ENCODE assay signal across 34 cellular contexts in the genomic region with DNA sequence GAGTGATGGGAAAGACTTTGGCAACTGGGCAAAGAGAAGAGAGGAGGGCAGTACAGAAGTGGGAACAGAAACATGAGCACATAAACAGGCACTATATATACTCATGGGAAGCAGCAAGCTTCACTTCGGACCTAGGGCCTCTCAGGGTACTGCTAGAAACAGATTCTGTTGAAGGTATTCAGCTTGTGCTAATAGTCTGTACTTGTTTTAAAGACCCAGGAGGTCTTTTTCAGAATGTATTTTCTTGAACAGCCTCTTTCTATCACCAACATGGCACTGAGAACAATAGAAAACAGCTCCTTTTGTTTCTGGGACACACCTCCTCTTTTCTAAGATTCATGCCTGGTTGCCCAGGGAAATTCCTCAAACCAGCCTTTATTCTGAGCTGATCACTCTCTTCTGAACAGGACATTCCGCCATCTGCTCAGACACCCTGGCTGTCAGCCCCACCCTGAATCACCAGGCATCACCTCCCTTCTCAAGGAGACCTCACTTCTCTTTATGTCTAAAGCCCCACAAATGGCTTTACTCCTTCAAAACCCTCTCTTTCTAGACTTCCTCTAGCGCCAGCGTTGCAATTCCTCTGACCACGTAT.
A peak's percentile ranks its signal among the peaks of the same experiment; 100 is the strongest.
DNase-seq lines count a peak whose midpoint lies in the region; FAIRE-seq and TF ChIP-seq lines count a peak whose summit lies in the region.
"Had no signal": no experiment of that assay in that cellular context is flagged by ENCODE, and none has a peak within 500 bp of the region (broad histone marks: within the 10 kb centered on the region; RNA-seq: fewer than 3 reads in every experiment).

No MANE protein-coding gene starts in this region.

- no TSS peak for BruUV-seq in OCI-LY7 (replicated peaks; lab: Mats Ljungman, UMichigan)

- H3K4me1 ChIP-seq in OCI-LY7 (ENCODE audit: insufficient read depth, low read length, poor library complexity, severe bottlenecking): peaks cover 35% of the 10 kb centered on the region
- H3K4me1 ChIP-seq: Caco-2, psoas muscle, transverse colon had no signal

- intact Hi-C loops in OCI-LY7 (cut with micrococcal nuclease; ENCODE audit: unreplicated experiment): no loop called here

- no peak for FAIRE-seq in D721Med (lab: Jason Lieb, UNC)
- FAIRE-seq: RCC 7860 had no signal

- H3K4me3 Mint-ChIP-seq in activated CD4-positive, alpha-beta T cell treated with anti-CD3 and anti-CD28 coated beads, Interleukin-2, amount 10 ng/mL, durations not matched to agents 7 days and 5 days: no peak overlapping the region
- H3K4me3 Mint-ChIP-seq: naive thymus-derived CD4-positive, alpha-beta T cell had no signal

- peaks cover 14% of the 10 kb centered on the region for H3K27me3 Mint-ChIP-seq in activated CD4-positive, alpha-beta T cell treated with anti-CD3 and anti-CD28 coated beads, Interleukin-2, amount 10 ng/mL, durations not matched to agents 7 days and 5 days

- H2AFZ ChIP-seq in OCI-LY7 (ENCODE audit: low read length): peak overlapping the region; percentile 71; the same call in 1 of the 2 replicates

- no peaks in the 10 kb centered on the region for H4K20me1 ChIP-seq in OCI-LY7 (ENCODE audit: insufficient read depth, low read length)

- no peaks in the 10 kb centered on the region for H3K9me3 Mint-ChIP-seq in activated CD4-positive, alpha-beta T cell treated with anti-CD3 and anti-CD28 coated beads, Interleukin-2, amount 10 ng/mL, durations not matched to agents 7 days and 5 days
- H3K9me3 Mint-ChIP-seq: activated naive CD4-positive, alpha-beta T cell treated with anti-CD3 and anti-CD28 coated beads, Interleukin-2, amount 50 U/mL, for 72 hours; activated T-helper 2 cell treated with anti-CD3 and anti-CD28 coated beads, Interferon-gamma antibody, Interleukin-2, Interleukin-4, amounts not matched to agents 10 μg/mL and 5 μg/mL and 100 μg/mL, durations not matched to agents 14 hours and 24 hours and 36 hours; naive thymus-derived CD4-positive, alpha-beta T cell had no signal

- no peaks in the 10 kb centered on the region for H3K9me2 ChIP-seq in OCI-LY7 (ENCODE audit: insufficient read depth, low read length)

- H3K9me3 ChIP-seq in OCI-LY7 (ENCODE audit: low read length): peaks cover 3% of the 10 kb centered on the region; the same call in 1 of the 2 replicates
- H3K9me3 ChIP-seq: Caco-2, psoas muscle, transverse colon had no signal

- DNase-seq in HK-2 (ENCODE audit: unreplicated experiment) (peak; percentile 24), OCI-LY7 (ENCODE audit: low spot score) (no peak), ecto neural progenitor cell (ENCODE audit: low spot score) (peak; percentile 54), renal cortical epithelial cell (ENCODE audit: low read depth) (peak; percentile 70), ACHN (no peak), D721Med (ENCODE audit: insufficient read length, low spot score) (no peak)
- no peak for DNase-seq in activated CD4-positive, alpha-beta T cell treated with anti-CD3 and anti-CD28 coated beads, Interleukin-2, amount 10 ng/mL, durations not matched to agents 7 days and 5 days
- DNase-seq: activated CD4-positive, alpha-beta T cell treated with anti-CD3 and anti-CD28 coated beads for 48 hours; activated CD8-positive, alpha-beta memory T cell treated with anti-CD3 and anti-CD28 coated beads for 24 hours; activated T-cell treated with anti-CD3 and anti-CD28 coated beads for 4 hours; amygdala; Caco-2; cortex of kidney; DMS79; GF-D8; head of caudate nucleus; islet precursor cell; KBM-7; midbrain; naive thymus-derived CD4-positive, alpha-beta T cell; NCI-H1092 treated with DMSO at 0.1 percent for 48 hours; NCI-H1694 treated with DMSO at 0.1 percent for 48 hours; NCI-H2227 treated with DMSO at 0.1 percent for 48 hours; NCI-H526; occipital lobe; psoas muscle; SHP77 treated with DMSO at 0.1 percent for 48 hours; stimulated activated CD4-positive, alpha-beta T cell treated with anti-CD3 and anti-CD28 coated beads, Interleukin-4, amount 100 ng/mL, for 24 hours; transverse colon had no signal

- TF ChIP-seq CTCF in OCI-LY7 (conservative IDR thresholded peaks at IDR 0.05; ENCODE audit: low read length) (no peak), D721Med (IDR thresholded peaks at IDR 0.05; ENCODE audit: insufficient read depth, missing control alignments) (no peak)

- peak overlapping the region; percentile 18; the same call in 1 of the 2 replicates for H3K4me2 ChIP-seq in OCI-LY7 (ENCODE audit: low read length)

- in situ Hi-C loops in ACHN (cut with HindIII; ENCODE audit: low pct_ligation_motif_present, low pct_unique_long_range_greater_than_20kb, low sequenced_read_pairs): no loop called here

- CTCF ChIA-PET in OCI-LY7 (lab: Charles Lee; ENCODE audit: unreplicated experiment): interaction anchor here (1.0 kb wide), 1 partner anchor 149 kb away, joined by 3 read pairs; no protein-coding TSS in a partner anchor
- CTCF ChIA-PET in activated CD4-positive, alpha-beta T cell treated with anti-CD3 and anti-CD28 coated beads, Interleukin-2, amount 10 ng/mL, durations not matched to agents 7 days and 5 days (lab: Charles Lee): interaction anchor here (1.0 kb wide), 1 partner anchor 23 kb away, joined by 3 read pairs; no protein-coding TSS in a partner anchor

- H3K36me3 Mint-ChIP-seq in activated CD4-positive, alpha-beta T cell treated with anti-CD3 and anti-CD28 coated beads, Interleukin-2, amount 10 ng/mL, durations not matched to agents 7 days and 5 days (ENCODE audit: low read depth): no peaks in the 10 kb centered on the region
- H3K36me3 Mint-ChIP-seq: activated naive CD4-positive, alpha-beta T cell treated with anti-CD3 and anti-CD28 coated beads, Interleukin-2, amount 50 U/mL, for 72 hours; naive thymus-derived CD4-positive, alpha-beta T cell had no signal

- H3K4me3 ChIP-seq in OCI-LY7 (ENCODE audit: low read depth, low read length, poor library complexity, severe bottlenecking): no peak overlapping the region
- H3K4me3 ChIP-seq: psoas muscle, transverse colon had no signal

- no peak overlapping the region for H3K27ac Mint-ChIP-seq in activated CD4-positive, alpha-beta T cell treated with anti-CD3 and anti-CD28 coated beads, Interleukin-2, amount 10 ng/mL, durations not matched to agents 7 days and 5 days
- H3K27ac Mint-ChIP-seq: activated naive CD4-positive, alpha-beta T cell treated with anti-CD3 and anti-CD28 coated beads, Interleukin-2, amount 50 U/mL, for 72 hours; activated T-helper 2 cell treated with anti-CD3 and anti-CD28 coated beads, Interferon-gamma antibody, Interleukin-2, Interleukin-4, amounts not matched to agents 10 μg/mL and 5 μg/mL and 100 μg/mL, durations not matched to agents 14 hours and 24 hours and 36 hours; naive thymus-derived CD4-positive, alpha-beta T cell had no signal

- no peak overlapping the region for H3K27ac ChIP-seq in OCI-LY7 (ENCODE audit: low read depth, low read length, poor library complexity, severe bottlenecking)
- H3K27ac ChIP-seq: C4-2B, psoas muscle, transverse colon, VCaP had no signal

- H3K79me2 ChIP-seq in OCI-LY7 (ENCODE audit: insufficient read depth, low read depth, low read length): no peaks in the 10 kb centered on the region

- no peaks in the 10 kb centered on the region for H3K36me3 ChIP-seq in OCI-LY7 (ENCODE audit: insufficient read depth, low read length)
- H3K36me3 ChIP-seq: transverse colon had no signal

- POLR2A ChIA-PET in OCI-LY7 (lab: Charles Lee): interaction anchor here (0.8 to 0.9 kb wide), 2 partner anchors 11 to 17 kb away, joined by 3 to 4 read pairs; no protein-coding TSS in a partner anchor
- POLR2A ChIA-PET in activated CD4-positive, alpha-beta T cell treated with anti-CD3 and anti-CD28 coated beads, Interleukin-2, amount 10 ng/mL, durations not matched to agents 7 days and 5 days (lab: Charles Lee): no interaction called here

- H3K4me1 Mint-ChIP-seq in activated CD4-positive, alpha-beta T cell treated with anti-CD3 and anti-CD28 coated beads, Interleukin-2, amount 10 ng/mL, durations not matched to agents 7 days and 5 days: no peaks in the 10 kb centered on the region
- H3K4me1 Mint-ChIP-seq: naive thymus-derived CD4-positive, alpha-beta T cell had no signal

Comparison
In these comparisons a context has a peak if more than half of its experiments do, and no peak if none do; other contexts are left out.
1. DNase-seq: peak in HK-2 (single experiment), ecto neural progenitor cell (single experiment) and renal cortical epithelial cell (single experiment); none in OCI-LY7 (single experiment), ACHN (single experiment), activated CD4-positive, alpha-beta T cell treated with anti-CD3 and anti-CD28 coated beads, Interleukin-2, amount 10 ng/mL, durations not matched to agents 7 days and 5 days (single experiment) and D721Med (single experiment).